14 cellular contexts compared by ENCODE assay signal in the genomic region with DNA sequence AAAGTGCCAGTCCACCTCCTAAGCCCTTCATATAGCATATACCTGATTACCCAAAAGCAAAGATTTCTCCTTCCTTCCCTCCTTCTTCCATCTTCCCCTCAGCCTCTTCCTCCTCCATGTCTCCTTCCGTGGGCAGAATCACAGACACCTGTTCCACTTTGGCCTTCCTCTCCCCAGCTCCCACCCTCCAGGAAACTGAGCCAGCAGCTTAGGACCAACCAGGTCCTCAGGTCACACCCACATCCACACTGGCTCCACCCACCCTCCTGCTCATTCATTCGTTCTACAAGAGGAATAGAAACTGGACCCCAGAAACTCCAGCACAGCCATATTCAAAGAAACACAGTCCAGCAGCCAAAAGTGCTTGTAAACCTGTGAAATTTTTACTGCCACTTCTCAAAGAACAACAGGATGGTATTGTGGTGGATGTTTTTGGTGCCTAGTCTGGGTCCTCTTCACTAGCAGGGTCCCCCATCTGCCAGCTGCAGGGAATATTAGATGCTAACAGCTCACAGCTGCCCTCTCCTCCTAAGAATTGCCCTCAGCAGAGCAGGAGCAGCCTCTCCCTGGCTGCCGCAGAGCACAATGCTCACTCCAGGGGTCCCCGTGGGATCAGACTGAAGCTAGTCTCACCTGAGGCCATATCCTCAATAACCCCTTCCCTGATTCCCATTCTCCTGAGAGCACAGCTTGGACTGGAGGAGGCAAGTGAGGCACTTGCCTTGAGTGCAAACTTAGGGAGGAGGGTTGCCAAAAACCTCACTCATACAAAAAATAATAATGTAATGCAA. TPM values are rescaled to one million over a fixed set of nuclear protein-coding genes. Genes with fewer than 3 reads are reported as not detected.
DNase-seq lines count a peak whose midpoint lies in the region; TF ChIP-seq lines count a peak whose summit lies in the region.
"Had no signal": no experiment of that assay in that cellular context is flagged by ENCODE, and none has a peak within 500 bp of the region (broad histone marks: within the 10 kb centered on the region; RNA-seq: fewer than 3 reads in every experiment).

No MANE protein-coding gene starts in this region.

- H3K27me3 Mint-ChIP-seq in H9 (ENCODE audit: low read depth): peaks cover 10% of the 10 kb centered on the region

- DNase-seq in DMS 273 (lab: John Stamatoyannopoulos, UW; ENCODE audit: unreplicated experiment): peak; percentile 35
- no peak for DNase-seq in DMS 273 treated with DMSO at 0.1 percent for 48 hours (lab: John Stamatoyannopoulos, UW)
- DNase-seq in H9: peak; percentile 50
- peak; percentile 15 for DNase-seq in NOMO-1 treated with dmso at 0.1 percent for 144 hours (lab: John Stamatoyannopoulos, UW; ENCODE audit: unreplicated experiment)
- DNase-seq in neuronal stem cell (ENCODE audit: low spot score): no peak
- DNase-seq in WERI-Rb-1: no peak
- DNase-seq in DMS153 (lab: John Stamatoyannopoulos, UW): no peak
- no peak for DNase-seq in left ventricle myocardium inferior
- DNase-seq: activated CD4-positive, alpha-beta T cell treated with anti-CD3 and anti-CD28 coated beads, Interleukin-2, amount 10 ng/mL, durations not matched to agents 24 days and 14 days; activated naive CD4-positive, alpha-beta T cell treated with anti-CD3 and anti-CD28 coated beads, Interleukin-2, amount 10 ng/mL, durations not matched to agents 7 days and 5 days; SHP77 treated with DMSO at 0.1 percent for 48 hours had no signal

- H3K56ac ChIP-seq in H9 (ENCODE audit: insufficient read length, low read depth, low read length): no peak overlapping the region

- no peaks in the 10 kb centered on the region for H3K23me2 ChIP-seq in H9 (ENCODE audit: insufficient read length, low read depth, low read length, poor library complexity, severe bottlenecking)

- H3K14ac ChIP-seq in H9 (ENCODE audit: insufficient read depth, low read length) (no peak overlapping the region), neuronal stem cell (ENCODE audit: low read length) (no peak overlapping the region)

- no peak overlapping the region for H2BK120ac ChIP-seq in H9 (ENCODE audit: low read depth, low read length, poor library complexity, severe bottlenecking)
- no peak overlapping the region for H2BK120ac ChIP-seq in neuronal stem cell (ENCODE audit: low read depth, low read length)

- H2BK15ac ChIP-seq in H9 (ENCODE audit: low read depth, low read length) (no peak overlapping the region), neuronal stem cell (ENCODE audit: low read length) (no peak overlapping the region)

- H4K91ac ChIP-seq in H9 (ENCODE audit: insufficient read length, low read depth, low read length) (no peak overlapping the region), neuronal stem cell (ENCODE audit: low read depth, low read length, poor library complexity) (no peak overlapping the region)

- H3K23ac ChIP-seq in H9 (ENCODE audit: insufficient read length, low read depth, low read length): no peak overlapping the region
- H3K23ac ChIP-seq in neuronal stem cell (ENCODE audit: low read depth, low read length, poor library complexity): no peak overlapping the region

- H2AFZ ChIP-seq in H9 (ENCODE audit: low read length): no peak overlapping the region
- no peak overlapping the region for H2AFZ ChIP-seq in neuronal stem cell (ENCODE audit: low read length)

- H3K79me2 ChIP-seq in H9 (ENCODE audit: insufficient read depth, low read length): no peaks in the 10 kb centered on the region

- no peak overlapping the region for H2BK20ac ChIP-seq in H9 (ENCODE audit: low read depth, low read length, poor library complexity, severe bottlenecking)

- peaks cover 0 to 7% of the 10 kb centered on the region in 2 experiments; a peak in 1 of 5 replicates for H3K9me3 Mint-ChIP-seq in H9
- H3K9me3 Mint-ChIP-seq: activated CD4-positive, alpha-beta T cell treated with anti-CD3 and anti-CD28 coated beads, Interleukin-2, amount 10 ng/mL, durations not matched to agents 24 days and 14 days; activated naive CD4-positive, alpha-beta T cell treated with anti-CD3 and anti-CD28 coated beads, Interleukin-2, amount 10 ng/mL, durations not matched to agents 7 days and 5 days; neural crest cell had no signal

- no peak for TF ChIP-seq CTCF in H9 (conservative IDR thresholded peaks at IDR 0.05)
- TF ChIP-seq CTCF in WERI-Rb-1 (IDR thresholded peaks at IDR 0.05; ENCODE audit: low read depth, low read length): no peak
- TF ChIP-seq CTCF in left ventricle myocardium inferior (IDR thresholded peaks at IDR 0.05; ENCODE audit: borderline replicate concordance): no peak

- H3K4me1 Mint-ChIP-seq in H9: peaks cover 35 to 36% of the 10 kb centered on the region in 2 experiments
- H3K4me1 Mint-ChIP-seq: activated naive CD4-positive, alpha-beta T cell treated with anti-CD3 and anti-CD28 coated beads, Interleukin-2, amount 10 ng/mL, durations not matched to agents 7 days and 5 days had no signal

- no peak overlapping the region for H4K5ac ChIP-seq in H9 (ENCODE audit: insufficient read length, low read depth, low read length)

- H3K27ac ChIP-seq in H9 (ENCODE audit: insufficient read length, low read depth, low read length): no peak overlapping the region
- no peak overlapping the region for H3K27ac ChIP-seq in neuronal stem cell (replicated peaks; ENCODE audit: low read length)
- H3K27ac ChIP-seq in WERI-Rb-1: no peak overlapping the region
- no peak overlapping the region for H3K27ac ChIP-seq in left ventricle myocardium inferior (replicated peaks)
- H3K27ac ChIP-seq: 22Rv1 had no signal

- H2BK5ac ChIP-seq in H9 (ENCODE audit: insufficient read length, low read length) (no peak overlapping the region), neuronal stem cell (ENCODE audit: low read length) (no peak overlapping the region)

- H3K36me3 Mint-ChIP-seq in H9 (ENCODE audit: insufficient read depth in 1 of 3, low read depth in 3 of 3): no peaks in the 10 kb centered on the region; a peak in 1 of 7 replicates
- H3K36me3 Mint-ChIP-seq: activated naive CD4-positive, alpha-beta T cell treated with anti-CD3 and anti-CD28 coated beads, Interleukin-2, amount 10 ng/mL, durations not matched to agents 7 days and 5 days; IgD-negative memory B cell had no signal

- H3K18ac ChIP-seq in H9 (ENCODE audit: insufficient read length, low read depth, low read length) (no peak overlapping the region), neuronal stem cell (ENCODE audit: low read length) (peak overlapping the region; percentile 30)

- no peak overlapping the region; a peak in 1 of 7 replicates for H3K27ac Mint-ChIP-seq in H9
- H3K27ac Mint-ChIP-seq: activated CD4-positive, alpha-beta T cell treated with anti-CD3 and anti-CD28 coated beads, Interleukin-2, amount 10 ng/mL, durations not matched to agents 24 days and 14 days; activated naive CD4-positive, alpha-beta T cell treated with anti-CD3 and anti-CD28 coated beads, Interleukin-2, amount 10 ng/mL, durations not matched to agents 7 days and 5 days had no signal

- H3K36me3 ChIP-seq in neuronal stem cell (replicated peaks in 1 of 2; ENCODE audit: control insufficient read depth in 2 of 2, insufficient read depth in 2 of 2, low read length in 2 of 2): no peaks in the 10 kb centered on the region
- H3K36me3 ChIP-seq in WERI-Rb-1: no peaks in the 10 kb centered on the region
- H3K36me3 ChIP-seq in left ventricle myocardium inferior: no peaks in the 10 kb centered on the region

- H4K8ac ChIP-seq in H9 (replicated peaks; ENCODE audit: insufficient read length, low read depth, low read length) (no peak overlapping the region), neuronal stem cell (ENCODE audit: low read depth, low read length) (no peak overlapping the region)

- peak overlapping the region in 1 of 2 experiments; percentile 22; a peak in 1 of 5 replicates for H3K4me3 Mint-ChIP-seq in H9
- H3K4me3 Mint-ChIP-seq: activated CD4-positive, alpha-beta T cell treated with anti-CD3 and anti-CD28 coated beads, Interleukin-2, amount 10 ng/mL, durations not matched to agents 24 days and 14 days; activated naive CD4-positive, alpha-beta T cell treated with anti-CD3 and anti-CD28 coated beads, Interleukin-2, amount 10 ng/mL, durations not matched to agents 7 days and 5 days; IgD-negative memory B cell; neural crest cell had no signal

- H3K4me3 ChIP-seq in neuronal stem cell (ENCODE audit: low read length in 2 of 2) (no peak overlapping the region), WERI-Rb-1 (ENCODE audit: low read depth, low read length) (no peak overlapping the region), left ventricle myocardium inferior (no peak overlapping the region)

- no peak overlapping the region for H2BK12ac ChIP-seq in H9 (ENCODE audit: insufficient read length, low read depth, low read length)
- no peak overlapping the region for H2BK12ac ChIP-seq in neuronal stem cell (ENCODE audit: low read length)

- H3K4ac ChIP-seq in H9 (ENCODE audit: low read depth, low read length) (no peak overlapping the region), neuronal stem cell (ENCODE audit: low read length) (no peak overlapping the region)

- H3K4me1 ChIP-seq in H9 (ENCODE audit: insufficient read depth, low read length): peaks cover 19% of the 10 kb centered on the region
- H3K4me1 ChIP-seq in neuronal stem cell (ENCODE audit: control insufficient read depth in 2 of 2, insufficient read depth in 1 of 2, low read depth in 1 of 2, low read length in 2 of 2): peaks cover 0 to 7% of the 10 kb centered on the region in 2 donors
- peaks cover 13% of the 10 kb centered on the region for H3K4me1 ChIP-seq in left ventricle myocardium inferior

- H3K9ac ChIP-seq in H9 (ENCODE audit: extremely low read depth, insufficient read length, low read length): no peak overlapping the region
- H3K9ac ChIP-seq in neuronal stem cell (ENCODE audit: low read depth, low read length, poor library complexity): no peak overlapping the region

- intact Hi-C loops in left ventricle myocardium inferior (cut with micrococcal nuclease): no loop called here

- H3K4me2 ChIP-seq in H9 (ENCODE audit: insufficient read depth, insufficient read length, low read length) (no peak overlapping the region), neuronal stem cell (ENCODE audit: insufficient read depth, low read length, poor library complexity, severe bottlenecking) (no peak overlapping the region)

- WGBS in H9 (ENCODE audit: extremely low coverage, insufficient read length, low lambda C conversion rate): no CpG with 5 or more reads among the region's 4 CpGs
- no CpG with 5 or more reads among the region's 4 CpGs for WGBS in neuronal stem cell (ENCODE audit: extremely low coverage in 2 of 2, insufficient read length in 2 of 2, insufficient replicate concordance in 1 of 2), 2 donors

- H3K27me3 ChIP-seq in H9 (ENCODE audit: insufficient read depth, low read length) (no peaks in the 10 kb centered on the region), neuronal stem cell (ENCODE audit: control insufficient read depth in 3 of 3, insufficient read depth in 3 of 3, low read depth in 1 of 3, low read length in 3 of 3) (peaks cover 0 to 9% (median 0%) of the 10 kb centered on the region in 3 experiments), WERI-Rb-1 (ENCODE audit: insufficient read depth, low read depth, severe bottlenecking) (peaks cover 29% of the 10 kb centered on the region), left ventricle myocardium inferior (ENCODE audit: low read depth) (no peaks in the 10 kb centered on the region)

- H3K79me1 ChIP-seq in H9 (ENCODE audit: insufficient read depth, low read depth, low read length, poor library complexity, severe bottlenecking) (no peaks in the 10 kb centered on the region), neuronal stem cell (ENCODE audit: low read depth, low read length) (no peaks in the 10 kb centered on the region)

- H3K9me3 ChIP-seq in H9 (ENCODE audit: control insufficient read depth, low read depth, low read length) (no peaks in the 10 kb centered on the region), neuronal stem cell (replicated peaks in 1 of 2; ENCODE audit: control insufficient read depth in 2 of 2, insufficient read depth in 1 of 2, low read depth in 1 of 2, low read length in 2 of 2) (peaks cover 0 to 2% of the 10 kb centered on the region in 2 donors), WERI-Rb-1 (ENCODE audit: severe bottlenecking) (no peaks in the 10 kb centered on the region), left ventricle myocardium inferior (replicated peaks) (no peaks in the 10 kb centered on the region)

- no peak overlapping the region for H3T11ph ChIP-seq in H9 (ENCODE audit: low read length)

- no peaks in the 10 kb centered on the region for H4K20me1 ChIP-seq in H9 (ENCODE audit: control insufficient read depth, insufficient read depth, insufficient read length)

- H2AK5ac ChIP-seq in H9 (ENCODE audit: insufficient read length, low read length) (no peak overlapping the region), neuronal stem cell (ENCODE audit: low read depth, low read length) (no peak overlapping the region)

RNA-seq across cellular contexts. Expression of a gene that starts 18.4 kb away (rescaled TPM):
- total RNA-seq in H9 (2021) (0.66 and 0.83 TPM in 2 replicates), left ventricle myocardium inferior (5.7 TPM)
- 0.03 TPM for polyA plus RNA-seq in neuronal stem cell (2013, experiment 1 of 2)
- 0.04 TPM for polyA plus RNA-seq in neuronal stem cell (2013, experiment 2 of 2)
- total RNA-seq: activated CD4-positive, alpha-beta T cell treated with anti-CD3 and anti-CD28 coated beads, Interleukin-2, amount 10 ng/mL, durations not matched to agents 24 days and 14 days had no signal

Comparison
In these comparisons a context has a peak if more than half of its experiments do, and no peak if none do; other contexts are left out.
1. DNase-seq: peak in DMS 273 (single experiment), H9 (single experiment) and NOMO-1 treated with dmso at 0.1 percent for 144 hours (single experiment); none in DMS 273 treated with DMSO at 0.1 percent for 48 hours (single experiment), neuronal stem cell (single experiment), WERI-Rb-1 (single experiment), DMS153 (single experiment) and left ventricle myocardium inferior (single experiment).